Comparison of ENCODE assay signal across 28 cellular contexts in genomic region chr18:58378411-58378820, GRCh38.
"Had no signal": no experiment of that assay in that cellular context is flagged by ENCODE, and none has a peak within 500 bp of the region (broad histone marks: within the 10 kb centered on the region; RNA-seq: fewer than 3 reads in every experiment).

No MANE protein-coding gene starts in this region.

- H3K4me1 Mint-ChIP-seq: immature natural killer cell; naive thymus-derived CD8-positive, alpha-beta T cell; T-cell had no signal

- H3K36me3 ChIP-seq: neutrophil had no signal

- H3K4me3 ChIP-seq: lower lobe of right lung, pancreas, psoas muscle, testis, transverse colon had no signal

- H3K4me1 ChIP-seq: lower lobe of right lung, pancreas, psoas muscle, testis, transverse colon had no signal

- H3K9me3 Mint-ChIP-seq: activated naive CD4-positive, alpha-beta T cell treated with anti-CD3 and anti-CD28 coated beads, Interleukin-2, amount 50 U/mL, for 72 hours; activated T-cell treated with anti-CD3 and anti-CD28 coated beads, Interleukin-2, amount 50 U/mL, for 72 hours; immature natural killer cell; naive thymus-derived CD8-positive, alpha-beta T cell; T-cell; T-helper 2 cell treated with Interferon-gamma antibody and Interleukin-4, amounts not matched to agents 5 μg/mL and 100 μg/mL, for 36 hours had no signal

- H3K4me3 Mint-ChIP-seq: activated T-cell treated with anti-CD3 and anti-CD28 coated beads, Interleukin-2, amount 50 U/mL, for 72 hours; immature natural killer cell; naive thymus-derived CD8-positive, alpha-beta T cell; T-cell; T-helper 2 cell treated with Interferon-gamma antibody and Interleukin-4, amounts not matched to agents 5 μg/mL and 100 μg/mL, for 36 hours had no signal

- H3K27me3 ChIP-seq: neutrophil, pancreas, testis, transverse colon had no signal

- ATAC-seq: activated naive CD4-positive, alpha-beta T cell treated with anti-CD3 and anti-CD28 coated beads, Interleukin-2, amount 50 U/mL, for 72 hours; activated T-cell treated with anti-CD3 and anti-CD28 coated beads, Interleukin-2, amount 50 U/mL, for 72 hours; naive thymus-derived CD8-positive, alpha-beta T cell; pancreas; T-cell had no signal

- H3K9me3 ChIP-seq: lower lobe of right lung, neutrophil, pancreas, psoas muscle, testis, transverse colon had no signal

- DNase-seq: activated CD4-positive, alpha-beta T cell treated with anti-CD3 and anti-CD28 coated beads for 4 hours; activated CD4-positive, alpha-beta T cell treated with anti-CD3 and anti-CD28 coated beads, Interleukin-2, amount 50 U/mL, for 4 hours; activated CD4-positive, CD25-positive, alpha-beta regulatory T cell; activated naive CD4-positive, alpha-beta T cell; activated T-cell treated with anti-CD3 and anti-CD28 coated beads for 4 hours; activated T-cell treated with anti-CD3 and anti-CD28 coated beads, Interleukin-2, amount 50 U/mL, for 72 hours; anterior cingulate cortex; dermis blood vessel endothelial cell; effector CD4-positive, alpha-beta T cell; erythroblast; head of caudate nucleus; hypothalamus; immature natural killer cell; kidney; lower lobe of right lung; mesenchymal stem cell; naive thymus-derived CD8-positive, alpha-beta T cell; pancreas; psoas muscle; stimulated activated CD4-positive, alpha-beta T cell treated with anti-CD3 and anti-CD28 coated beads, Interleukin-15, amount 100 ng/mL, for 24 hours; stimulated activated CD4-positive, alpha-beta T cell treated with anti-CD3 and anti-CD28 coated beads, Interleukin-2, amount 100 ng/mL, for 24 hours; stimulated activated naive CD4-positive, alpha-beta T cell; T-cell; testis; transverse colon had no signal

- H3K27me3 Mint-ChIP-seq: naive thymus-derived CD8-positive, alpha-beta T cell; T-cell had no signal

- H3K27ac ChIP-seq: lower lobe of right lung, neutrophil, pancreas, psoas muscle, testis, transverse colon had no signal

- H3K27ac Mint-ChIP-seq: activated T-cell treated with anti-CD3 and anti-CD28 coated beads, Interleukin-2, amount 50 U/mL, for 72 hours; immature natural killer cell; T-cell; T-helper 2 cell treated with Interferon-gamma antibody and Interleukin-4, amounts not matched to agents 5 μg/mL and 100 μg/mL, for 36 hours had no signal

- H3K36me3 Mint-ChIP-seq: activated naive CD4-positive, alpha-beta T cell treated with anti-CD3 and anti-CD28 coated beads, Interleukin-2, amount 50 U/mL, for 72 hours had no signal
